In genomic region chr5:60382761-60383160, GRCh38 we compare ENCODE assay signal across 9 cellular contexts.
DNase-seq lines count a peak whose midpoint lies in the region; ATAC-seq, FAIRE-seq and TF ChIP-seq lines count a peak whose summit lies in the region.
"Had no signal": no experiment of that assay in that cellular context is flagged by ENCODE, and none has a peak within 500 bp of the region (broad histone marks: within the 10 kb centered on the region; RNA-seq: fewer than 3 reads in every experiment).

No MANE protein-coding gene starts in this region.

- H3K27me3 ChIP-seq in SU-DHL-6 (ENCODE audit: low read length): no peaks in the 10 kb centered on the region
- no peaks in the 10 kb centered on the region for H3K27me3 ChIP-seq in kidney epithelial cell (ENCODE audit: control insufficient read depth, insufficient read depth, low read length)
- H3K27me3 ChIP-seq in Peyer's patch: no peaks in the 10 kb centered on the region

- no peaks in the 10 kb centered on the region for H3K27me3 Mint-ChIP-seq in activated T-cell treated with anti-CD3 and anti-CD28 coated beads, Interleukin-2, amount 50 U/mL, for 24 hours
- H3K27me3 Mint-ChIP-seq: naive B cell had no signal

- no peaks in the 10 kb centered on the region for H3K79me2 ChIP-seq in SU-DHL-6 (ENCODE audit: insufficient read depth, low read length)

- H3K9me3 ChIP-seq in SU-DHL-6 (ENCODE audit: insufficient read depth, low read length) (no peaks in the 10 kb centered on the region), Peyer's patch (no peaks in the 10 kb centered on the region)

- H3K9me2 ChIP-seq in SU-DHL-6 (replicated peaks; ENCODE audit: insufficient read depth, low read length): no peaks in the 10 kb centered on the region

- H3F3A ChIP-seq in SU-DHL-6 (ENCODE audit: insufficient read depth): no peaks in the 10 kb centered on the region

- no peak overlapping the region for H2AFZ ChIP-seq in SU-DHL-6 (ENCODE audit: low read depth, low read length, severe bottlenecking)

- H3K9me3 Mint-ChIP-seq in activated T-cell treated with anti-CD3 and anti-CD28 coated beads, Interleukin-2, amount 50 U/mL, for 24 hours: no peaks in the 10 kb centered on the region
- H3K9me3 Mint-ChIP-seq: naive B cell had no signal

- H3K9ac ChIP-seq in SU-DHL-6 (ENCODE audit: low read length): no peak overlapping the region

- no peak overlapping the region for H3K27ac Mint-ChIP-seq in activated T-cell treated with anti-CD3 and anti-CD28 coated beads, Interleukin-2, amount 50 U/mL, for 24 hours

- H3K4me2 ChIP-seq in SU-DHL-6 (ENCODE audit: low read depth, low read length, poor library complexity, severe bottlenecking): no peak overlapping the region

- FAIRE-seq in G401.6 (lab: Jason Lieb, UNC): peak; percentile 68

- TF ChIP-seq CTCF in SU-DHL-6 (IDR thresholded peaks at IDR 0.05; ENCODE audit: insufficient read depth, low read length, poor library complexity, severe bottlenecking): peak; percentile 22
- peak; percentile 47 for TF ChIP-seq CTCF in kidney epithelial cell (IDR thresholded peaks at IDR 0.05; ENCODE audit: insufficient read depth, low read length, poor library complexity, severe bottlenecking)
- peak in 3 of 6 experiments; percentile 17 to 29 (median 17) for TF ChIP-seq CTCF in Peyer's patch (IDR thresholded peaks at IDR 0.05)

- TF ChIP-seq POLR2A in Peyer's patch (IDR thresholded peaks at IDR 0.05): no peak

- ATAC-seq in HG03432 (IDR thresholded peaks at IDR 0.05; ENCODE audit: unreplicated experiment): peak; percentile 58
- ATAC-seq in HG03280 (IDR thresholded peaks at IDR 0.05; ENCODE audit: unreplicated experiment): no peak

- H3K36me3 Mint-ChIP-seq in activated T-cell treated with anti-CD3 and anti-CD28 coated beads, Interleukin-2, amount 50 U/mL, for 24 hours (ENCODE audit: low read depth): no peaks in the 10 kb centered on the region
- H3K36me3 Mint-ChIP-seq: naive B cell had no signal

- no peak overlapping the region for H3K4me3 ChIP-seq in SU-DHL-6 (ENCODE audit: insufficient read depth, low read length, poor library complexity, severe bottlenecking)
- no peak overlapping the region for H3K4me3 ChIP-seq in kidney epithelial cell (ENCODE audit: low read depth, low read length)
- H3K4me3 ChIP-seq in Peyer's patch: no peak overlapping the region

- H3K27ac ChIP-seq in SU-DHL-6 (ENCODE audit: low read depth, low read length) (no peak overlapping the region), Peyer's patch (no peak overlapping the region)

- H3K4me1 ChIP-seq in Peyer's patch: no peaks in the 10 kb centered on the region

- H3K4me1 Mint-ChIP-seq in activated T-cell treated with anti-CD3 and anti-CD28 coated beads, Interleukin-2, amount 50 U/mL, for 24 hours (ENCODE audit: low read depth): no peaks in the 10 kb centered on the region

- no peaks in the 10 kb centered on the region for H4K20me1 ChIP-seq in SU-DHL-6 (ENCODE audit: low read depth, low read length)

- H3K36me3 ChIP-seq in SU-DHL-6 (ENCODE audit: low read length): no peaks in the 10 kb centered on the region
- no peaks in the 10 kb centered on the region for H3K36me3 ChIP-seq in kidney epithelial cell (ENCODE audit: control insufficient read depth, insufficient read depth, low read length)
- no peaks in the 10 kb centered on the region for H3K36me3 ChIP-seq in Peyer's patch

- no peak for DNase-seq in kidney epithelial cell (ENCODE audit: low read depth)
- DNase-seq in NCI-H187 treated with DMSO at 0.1 percent for 48 hours (lab: John Stamatoyannopoulos, UW): no peak
- DNase-seq in activated T-cell treated with anti-CD3 and anti-CD28 coated beads, Interleukin-2, amount 50 U/mL, for 24 hours: no peak
- DNase-seq in Peyer's patch: no peak
- DNase-seq: naive B cell had no signal

- H3K4me3 Mint-ChIP-seq in activated T-cell treated with anti-CD3 and anti-CD28 coated beads, Interleukin-2, amount 50 U/mL, for 24 hours: no peak overlapping the region
- H3K4me3 Mint-ChIP-seq: naive B cell had no signal
